17 cellular contexts compared by ENCODE assay signal in the genomic region with DNA sequence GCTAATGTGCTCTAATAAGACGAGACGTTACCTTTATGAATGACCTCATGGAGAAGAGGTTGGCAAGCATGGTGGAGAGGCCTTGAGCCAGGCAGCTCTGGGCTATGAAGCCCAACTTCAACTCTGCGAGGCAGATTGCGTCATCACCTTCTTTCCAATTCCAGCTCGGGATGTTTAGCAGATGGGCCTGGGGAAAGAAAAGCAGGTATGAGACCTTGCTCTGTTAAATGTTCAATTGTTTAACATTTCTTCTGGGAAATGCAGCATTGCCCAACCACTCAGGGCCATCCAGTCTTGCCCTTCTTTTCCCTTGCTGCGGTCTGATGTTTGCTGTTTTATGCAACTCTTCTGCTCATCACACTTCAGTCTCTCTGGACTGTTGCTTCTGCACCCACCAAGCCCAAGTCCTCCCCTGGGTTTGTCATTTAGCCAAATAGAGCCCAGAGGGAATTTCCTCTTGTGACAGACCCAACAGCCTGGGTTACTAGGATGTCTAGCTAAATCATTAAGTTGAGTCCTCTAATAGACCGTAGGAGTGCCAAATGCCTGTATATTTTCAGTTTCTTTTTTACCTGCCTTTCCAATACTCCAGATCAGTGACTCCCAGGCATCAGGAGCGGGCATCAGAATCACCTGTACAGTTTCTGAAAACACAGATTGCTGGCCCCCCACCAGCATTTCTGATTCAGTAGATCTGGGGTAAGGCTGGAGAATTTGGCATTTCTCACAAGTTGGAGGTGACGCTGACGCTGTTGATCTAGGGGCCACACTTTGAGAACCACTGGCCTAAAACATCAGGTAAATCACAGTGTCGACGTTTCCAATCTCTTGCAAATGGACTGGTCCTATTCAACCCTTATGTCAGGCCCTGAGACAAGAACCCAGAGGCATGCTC.
DNase-seq lines count a peak whose midpoint lies in the region; ATAC-seq and TF ChIP-seq lines count a peak whose summit lies in the region.
"Had no signal": no experiment of that assay in that cellular context is flagged by ENCODE, and none has a peak within 500 bp of the region (broad histone marks: within the 10 kb centered on the region; RNA-seq: fewer than 3 reads in every experiment).

No MANE protein-coding gene starts in this region.

- H3K4me3 ChIP-seq in cardiac fibroblast (replicated peaks in 1 of 2; ENCODE audit: low read depth in 2 of 2, low read length in 2 of 2) (no peak overlapping the region), hepatocyte (no peak overlapping the region)

- TF ChIP-seq CTCF in cardiac fibroblast (IDR thresholded peaks at IDR 0.05; ENCODE audit: low read depth, low read length) (no peak), hepatocyte (IDR thresholded peaks at IDR 0.05; ENCODE audit: poor library complexity) (no peak)

- H3K27me3 ChIP-seq in hepatocyte = no peaks in the 10 kb centered on the region

- WGBS in hepatocyte (ENCODE audit: low lambda C conversion rate, missing lambda C conversion rate) = 81% methylated on average over 12 of the region's 12 CpGs

- H3K4me2 ChIP-seq in hepatocyte = no peak overlapping the region

- no peaks in the 10 kb centered on the region for H3K9me3 ChIP-seq in hepatocyte (ENCODE audit: low read depth)

- H3K9me2 ChIP-seq in hepatocyte (replicated peaks; ENCODE audit: insufficient read depth) = no peaks in the 10 kb centered on the region

- no peaks in the 10 kb centered on the region for H4K20me1 ChIP-seq in hepatocyte (ENCODE audit: insufficient read depth, poor library complexity, severe bottlenecking)

- DNase-seq in AG20443 (ENCODE audit: low spot score) (peak; percentile 16), cardiac fibroblast (ENCODE audit: low read depth in 2 of 2) (peak; percentile 11 to 57), hepatocyte (ENCODE audit: low spot score) (peak; percentile 33), sciatic nerve (ENCODE audit: low spot score) (peak; percentile 72), AML-193 (lab: John Stamatoyannopoulos, UW) (no peak), GM19240 (ENCODE audit: insufficient read length, low spot score) (no peak)
- DNase-seq: activated CD4-positive, alpha-beta memory T cell treated with anti-CD3 and anti-CD28 coated beads for 36 hours; foreskin keratinocyte; GF-D8; NCI-H1930; NCI-H524 treated with DMSO at 0.1 percent for 48 hours; PC-3; stimulated activated CD4-positive, alpha-beta T cell treated with anti-CD3 and anti-CD28 coated beads, Interleukin-15, amount 100 ng/mL, for 24 hours had no signal

- no peaks in the 10 kb centered on the region for H3K79me2 ChIP-seq in hepatocyte
- H3K79me2 ChIP-seq: parathyroid adenoma had no signal

- intact Hi-C loops in sciatic nerve (cut with DNase I) = no loop called here

- H3K36me3 ChIP-seq in hepatocyte (replicated peaks; ENCODE audit: insufficient read depth, low read depth) = no peaks in the 10 kb centered on the region

- H2AFZ ChIP-seq in hepatocyte = no peak overlapping the region
- H2AFZ ChIP-seq: parathyroid adenoma had no signal

- H3K27ac ChIP-seq in hepatocyte = peak overlapping the region; percentile 51
- H3K27ac ChIP-seq: foreskin keratinocyte, parathyroid adenoma had no signal

- no peaks in the 10 kb centered on the region for H3K4me1 ChIP-seq in hepatocyte (ENCODE audit: insufficient read depth)
- H3K4me1 ChIP-seq: foreskin keratinocyte, parathyroid adenoma had no signal

- ATAC-seq in sciatic nerve (peak; percentile 69), SK-N-SH treated with all-trans-retinoic acid at 6 μM for 48 hours (no peak)
- ATAC-seq in activated CD4-positive, CD25-positive, alpha-beta regulatory T cell treated with anti-CD3 and anti-CD28 coated beads, Interleukin-2, amount 50 U/mL, for 24 hours = no peak
- ATAC-seq: activated T-helper 17 cell treated with anti-CD3 and anti-CD28 coated beads, Interleukin-2, amount 50 U/mL, for 72 hours; foreskin keratinocyte; PC-3 had no signal

TF ChIP-seq in SK-N-SH treated with all-trans-retinoic acid at 6 μM for 48 hours, 23 proteins besides CTCF, POLR2A, EP300 and RAD21:
- TF ChIP-seq ZFP3 (CRISPR knock-in tag; IDR thresholded peaks at IDR 0.05) (no peak), OSR1 (CRISPR knock-in tag; IDR thresholded peaks at IDR 0.05) (no peak), SNAI2 (CRISPR knock-in tag; IDR thresholded peaks at IDR 0.05) (no peak), ZNF565 (CRISPR knock-in tag; conservative IDR thresholded peaks at IDR 0.05; ENCODE audit: low read depth) (no peak), ZNF8 (CRISPR knock-in tag; IDR thresholded peaks at IDR 0.05) (no peak), ISL1 (CRISPR knock-in tag; IDR thresholded peaks at IDR 0.05) (no peak), ESRRG (CRISPR knock-in tag; IDR thresholded peaks at IDR 0.05) (no peak), ZNF70 (CRISPR knock-in tag; IDR thresholded peaks at IDR 0.05) (no peak), PPARA (CRISPR knock-in tag; IDR thresholded peaks at IDR 0.05; ENCODE audit: borderline replicate concordance) (no peak), ARNTL (CRISPR knock-in tag; IDR thresholded peaks at IDR 0.05; ENCODE audit: borderline replicate concordance, low read depth) (no peak), CSRNP3 (CRISPR knock-in tag; IDR thresholded peaks at IDR 0.05) (no peak), ZFP30 (CRISPR knock-in tag; IDR thresholded peaks at IDR 0.05) (no peak), RARB (CRISPR knock-in tag; IDR thresholded peaks at IDR 0.05) (no peak)
- TF ChIP-seq, protein P1, sequence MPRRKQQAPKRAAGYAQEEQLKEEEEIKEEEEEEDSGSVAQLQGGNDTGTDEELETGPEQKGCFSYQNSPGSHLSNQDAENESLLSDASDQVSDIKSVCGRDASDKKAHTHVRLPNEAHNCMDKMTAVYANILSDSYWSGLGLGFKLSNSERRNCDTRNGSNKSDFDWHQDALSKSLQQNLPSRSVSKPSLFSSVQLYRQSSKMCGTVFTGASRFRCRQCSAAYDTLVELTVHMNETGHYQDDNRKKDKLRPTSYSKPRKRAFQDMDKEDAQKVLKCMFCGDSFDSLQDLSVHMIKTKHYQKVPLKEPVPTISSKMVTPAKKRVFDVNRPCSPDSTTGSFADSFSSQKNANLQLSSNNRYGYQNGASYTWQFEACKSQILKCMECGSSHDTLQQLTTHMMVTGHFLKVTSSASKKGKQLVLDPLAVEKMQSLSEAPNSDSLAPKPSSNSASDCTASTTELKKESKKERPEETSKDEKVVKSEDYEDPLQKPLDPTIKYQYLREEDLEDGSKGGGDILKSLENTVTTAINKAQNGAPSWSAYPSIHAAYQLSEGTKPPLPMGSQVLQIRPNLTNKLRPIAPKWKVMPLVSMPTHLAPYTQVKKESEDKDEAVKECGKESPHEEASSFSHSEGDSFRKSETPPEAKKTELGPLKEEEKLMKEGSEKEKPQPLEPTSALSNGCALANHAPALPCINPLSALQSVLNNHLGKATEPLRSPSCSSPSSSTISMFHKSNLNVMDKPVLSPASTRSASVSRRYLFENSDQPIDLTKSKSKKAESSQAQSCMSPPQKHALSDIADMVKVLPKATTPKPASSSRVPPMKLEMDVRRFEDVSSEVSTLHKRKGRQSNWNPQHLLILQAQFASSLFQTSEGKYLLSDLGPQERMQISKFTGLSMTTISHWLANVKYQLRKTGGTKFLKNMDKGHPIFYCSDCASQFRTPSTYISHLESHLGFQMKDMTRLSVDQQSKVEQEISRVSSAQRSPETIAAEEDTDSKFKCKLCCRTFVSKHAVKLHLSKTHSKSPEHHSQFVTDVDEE (CRISPR knock-in tag; IDR thresholded peaks at IDR 0.05) = no peak
- TF ChIP-seq, protein P2, sequence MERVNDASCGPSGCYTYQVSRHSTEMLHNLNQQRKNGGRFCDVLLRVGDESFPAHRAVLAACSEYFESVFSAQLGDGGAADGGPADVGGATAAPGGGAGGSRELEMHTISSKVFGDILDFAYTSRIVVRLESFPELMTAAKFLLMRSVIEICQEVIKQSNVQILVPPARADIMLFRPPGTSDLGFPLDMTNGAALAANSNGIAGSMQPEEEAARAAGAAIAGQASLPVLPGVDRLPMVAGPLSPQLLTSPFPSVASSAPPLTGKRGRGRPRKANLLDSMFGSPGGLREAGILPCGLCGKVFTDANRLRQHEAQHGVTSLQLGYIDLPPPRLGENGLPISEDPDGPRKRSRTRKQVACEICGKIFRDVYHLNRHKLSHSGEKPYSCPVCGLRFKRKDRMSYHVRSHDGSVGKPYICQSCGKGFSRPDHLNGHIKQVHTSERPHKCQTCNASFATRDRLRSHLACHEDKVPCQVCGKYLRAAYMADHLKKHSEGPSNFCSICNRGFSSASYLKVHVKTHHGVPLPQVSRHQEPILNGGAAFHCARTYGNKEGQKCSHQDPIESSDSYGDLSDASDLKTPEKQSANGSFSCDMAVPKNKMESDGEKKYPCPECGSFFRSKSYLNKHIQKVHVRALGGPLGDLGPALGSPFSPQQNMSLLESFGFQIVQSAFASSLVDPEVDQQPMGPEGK (CRISPR knock-in tag; IDR thresholded peaks at IDR 0.05; ENCODE audit: borderline replicate concordance) = no peak

Comparison
In these comparisons a context has a peak if more than half of its experiments do, and no peak if none do; other contexts are left out.
1. DNase-seq: peak in AG20443 (single experiment), cardiac fibroblast (2 of 2), hepatocyte (single experiment) and sciatic nerve (single experiment); none in AML-193 (0 of 2) and GM19240 (single experiment).